ENCODE assay signal across 22 cellular contexts in the genomic region with DNA sequence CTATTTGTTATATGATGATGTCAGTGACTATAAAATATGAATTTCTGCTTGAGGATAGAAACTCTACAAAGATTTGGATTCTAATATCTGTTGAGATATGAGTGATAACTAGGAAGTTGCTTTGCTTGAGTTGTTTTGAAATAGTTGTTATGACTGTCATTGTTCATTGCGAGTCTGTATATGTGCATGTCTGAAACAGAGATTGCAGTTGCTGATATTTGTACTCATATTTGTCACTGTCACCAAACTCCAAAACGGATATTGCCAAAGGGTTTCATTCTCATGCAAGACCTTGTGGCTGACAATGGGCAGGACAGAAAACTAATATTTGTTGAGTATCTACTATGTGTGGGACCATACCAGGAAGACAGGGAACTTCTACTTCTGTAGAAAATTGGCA.
DNase-seq lines count a peak whose midpoint lies in the region; ATAC-seq and TF ChIP-seq lines count a peak whose summit lies in the region.
"Had no signal": no experiment of that assay in that cellular context is flagged by ENCODE, and none has a peak within 500 bp of the region (broad histone marks: within the 10 kb centered on the region; RNA-seq: fewer than 3 reads in every experiment).

No MANE protein-coding gene starts in this region.

- no peaks in the 10 kb centered on the region for H3K9me3 Mint-ChIP-seq in activated CD4-positive, alpha-beta T cell treated with anti-CD3 and anti-CD28 coated beads for 36 hours (ENCODE audit: low read depth)
- no peaks in the 10 kb centered on the region for H3K9me3 Mint-ChIP-seq in activated CD4-positive, alpha-beta T cell treated with anti-CD3 and anti-CD28 coated beads, Interleukin-2, amount 10 ng/mL, durations not matched to agents 7 days and 5 days
- peaks cover 5% of the 10 kb centered on the region for H3K9me3 Mint-ChIP-seq in type B pancreatic cell
- peaks cover 0 to 11% (median 2%) of the 10 kb centered on the region in 11 donors for H3K9me3 Mint-ChIP-seq in naive thymus-derived CD4-positive, alpha-beta T cell

- 82 to 89% methylated on average over 2 of the region's 2 CpGs for WGBS in transverse colon (ENCODE audit: low coverage in 1 of 2), 2 donors

- peaks cover 2% of the 10 kb centered on the region for H3K27me3 Mint-ChIP-seq in activated CD4-positive, alpha-beta T cell treated with anti-CD3 and anti-CD28 coated beads for 36 hours
- H3K27me3 Mint-ChIP-seq in activated CD4-positive, alpha-beta T cell treated with anti-CD3 and anti-CD28 coated beads, Interleukin-2, amount 10 ng/mL, durations not matched to agents 7 days and 5 days: peaks cover 2% of the 10 kb centered on the region
- H3K27me3 Mint-ChIP-seq in type B pancreatic cell: peaks cover 30% of the 10 kb centered on the region
- H3K27me3 Mint-ChIP-seq in naive thymus-derived CD4-positive, alpha-beta T cell: peaks cover 0 to 15% (median 0%) of the 10 kb centered on the region in 5 donors
- H3K27me3 Mint-ChIP-seq: dendritic cell treated with granulocyte-macrophage colony-stimulating factor and Interleukin-4, amounts not matched to agents 40 ng/mL and 50 ng/mL, for 4 days had no signal

- H3K27ac ChIP-seq in naive thymus-derived CD4-positive, alpha-beta T cell (ENCODE audit: low read depth, low read length): no peak overlapping the region
- H3K27ac ChIP-seq in transverse colon: no peak overlapping the region
- H3K27ac ChIP-seq: body of pancreas, psoas muscle had no signal

- H3K4me1 ChIP-seq in naive thymus-derived CD4-positive, alpha-beta T cell (ENCODE audit: control insufficient read depth in 2 of 2, insufficient read depth in 2 of 2, low read length in 2 of 2): no peaks in the 10 kb centered on the region
- no peaks in the 10 kb centered on the region for H3K4me1 ChIP-seq in transverse colon
- H3K4me1 ChIP-seq: psoas muscle had no signal

- no peaks in the 10 kb centered on the region for H3K9me3 ChIP-seq in naive thymus-derived CD4-positive, alpha-beta T cell (ENCODE audit: control insufficient read depth in 2 of 3, low read length in 3 of 3)
- H3K9me3 ChIP-seq in transverse colon: no peaks in the 10 kb centered on the region
- H3K9me3 ChIP-seq: body of pancreas, psoas muscle had no signal

- in situ Hi-C loops in transverse colon (cut with MboI; ENCODE audit: low pct_ligation_motif_present in 1 of 4, low pct_unique_long_range_greater_than_20kb in 1 of 4, low sequenced_read_pairs in 3 of 4): no loop called here

- TF ChIP-seq EP300 in transverse colon (IDR thresholded peaks at IDR 0.05; ENCODE audit: low read depth): no peak

- no peak for DNase-seq in activated CD4-positive, alpha-beta T cell treated with anti-CD3 and anti-CD28 coated beads for 36 hours
- no peak for DNase-seq in activated CD4-positive, alpha-beta T cell treated with anti-CD3 and anti-CD28 coated beads, Interleukin-2, amount 10 ng/mL, durations not matched to agents 7 days and 5 days
- DNase-seq in type B pancreatic cell (ENCODE audit: extremely low spot score, unreplicated experiment): no peak
- no peak for DNase-seq in naive thymus-derived CD4-positive, alpha-beta T cell
- no peak for DNase-seq in transverse colon
- DNase-seq: activated naive CD4-positive, alpha-beta T cell treated with Interleukin-2 at 50 U/mL for 16 hours; body of pancreas; C1 segment of cervical spinal cord; erythroblast; naive thymus-derived CD8-positive, alpha-beta T cell; NCI-H1092; NCI-H226; psoas muscle; stimulated activated CD4-positive, alpha-beta T cell treated with anti-CD3 and anti-CD28 coated beads, Interleukin-12 subunit alpha, Interleukin-12 subunit beta, amount 100 ng/mL, for 4 hours had no signal

- POLR2A ChIA-PET in activated CD4-positive, alpha-beta T cell treated with anti-CD3 and anti-CD28 coated beads for 36 hours (lab: Charles Lee): no interaction called here
- POLR2A ChIA-PET in activated CD4-positive, alpha-beta T cell treated with anti-CD3 and anti-CD28 coated beads, Interleukin-2, amount 10 ng/mL, durations not matched to agents 7 days and 5 days (lab: Charles Lee): no interaction called here
- POLR2A ChIA-PET in naive thymus-derived CD4-positive, alpha-beta T cell (lab: Charles Lee): no interaction called here

- H3K4me1 Mint-ChIP-seq in activated CD4-positive, alpha-beta T cell treated with anti-CD3 and anti-CD28 coated beads for 36 hours: peaks cover 2% of the 10 kb centered on the region
- no peaks in the 10 kb centered on the region for H3K4me1 Mint-ChIP-seq in activated CD4-positive, alpha-beta T cell treated with anti-CD3 and anti-CD28 coated beads, Interleukin-2, amount 10 ng/mL, durations not matched to agents 7 days and 5 days
- peaks cover 18% of the 10 kb centered on the region for H3K4me1 Mint-ChIP-seq in type B pancreatic cell (ENCODE audit: unreplicated experiment)
- H3K4me1 Mint-ChIP-seq in naive thymus-derived CD4-positive, alpha-beta T cell: no peaks in the 10 kb centered on the region
- H3K4me1 Mint-ChIP-seq: IgD-negative memory B cell had no signal

- H3K27ac Mint-ChIP-seq in activated CD4-positive, alpha-beta T cell treated with anti-CD3 and anti-CD28 coated beads for 36 hours: no peak overlapping the region
- no peak overlapping the region for H3K27ac Mint-ChIP-seq in activated CD4-positive, alpha-beta T cell treated with anti-CD3 and anti-CD28 coated beads, Interleukin-2, amount 10 ng/mL, durations not matched to agents 7 days and 5 days
- H3K27ac Mint-ChIP-seq in type B pancreatic cell: peak overlapping the region; percentile 35
- no peak overlapping the region for H3K27ac Mint-ChIP-seq in naive thymus-derived CD4-positive, alpha-beta T cell
- H3K27ac Mint-ChIP-seq: dendritic cell treated with granulocyte-macrophage colony-stimulating factor and Interleukin-4, amounts not matched to agents 40 ng/mL and 50 ng/mL, for 4 days; IgD-negative memory B cell; naive thymus-derived CD8-positive, alpha-beta T cell had no signal

- H3K4me3 Mint-ChIP-seq in activated CD4-positive, alpha-beta T cell treated with anti-CD3 and anti-CD28 coated beads for 36 hours: no peak overlapping the region
- H3K4me3 Mint-ChIP-seq in activated CD4-positive, alpha-beta T cell treated with anti-CD3 and anti-CD28 coated beads, Interleukin-2, amount 10 ng/mL, durations not matched to agents 7 days and 5 days: no peak overlapping the region
- peak overlapping the region; percentile 5 for H3K4me3 Mint-ChIP-seq in type B pancreatic cell
- H3K4me3 Mint-ChIP-seq in naive thymus-derived CD4-positive, alpha-beta T cell: no peak overlapping the region
- H3K4me3 Mint-ChIP-seq: dendritic cell treated with granulocyte-macrophage colony-stimulating factor and Interleukin-4, amounts not matched to agents 40 ng/mL and 50 ng/mL, for 4 days; IgD-negative memory B cell; naive thymus-derived CD8-positive, alpha-beta T cell had no signal

- CTCF ChIA-PET in activated CD4-positive, alpha-beta T cell treated with anti-CD3 and anti-CD28 coated beads for 36 hours (lab: Charles Lee): interaction anchor here (0.5 to 1.2 kb wide), 3 partner anchors 11 to 770 kb away, joined by 3 to 4 read pairs (median 4); no protein-coding TSS in a partner anchor
- CTCF ChIA-PET in activated CD4-positive, alpha-beta T cell treated with anti-CD3 and anti-CD28 coated beads, Interleukin-2, amount 10 ng/mL, durations not matched to agents 7 days and 5 days (lab: Charles Lee): interaction anchor here (0.6 kb wide), 1 partner anchor 74 kb away, joined by 3 read pairs; no protein-coding TSS in a partner anchor
- CTCF ChIA-PET in naive thymus-derived CD4-positive, alpha-beta T cell (lab: Charles Lee): no interaction called here

- H3K36me3 ChIP-seq in naive thymus-derived CD4-positive, alpha-beta T cell (ENCODE audit: control insufficient read depth in 2 of 3, insufficient read depth in 3 of 3, low read length in 3 of 3): no peaks in the 10 kb centered on the region
- no peaks in the 10 kb centered on the region for H3K36me3 ChIP-seq in transverse colon

- TF ChIP-seq CTCF in type B pancreatic cell (conservative IDR thresholded peaks at IDR 0.05) (no peak), transverse colon (IDR thresholded peaks at IDR 0.05) (no peak)

- no peaks in the 10 kb centered on the region for H3K27me3 ChIP-seq in naive thymus-derived CD4-positive, alpha-beta T cell (ENCODE audit: control insufficient read depth in 2 of 2, insufficient read depth in 2 of 2, low read length in 2 of 2)
- no peaks in the 10 kb centered on the region for H3K27me3 ChIP-seq in transverse colon

- no peaks in the 10 kb centered on the region for H3K36me3 Mint-ChIP-seq in activated CD4-positive, alpha-beta T cell treated with anti-CD3 and anti-CD28 coated beads for 36 hours (ENCODE audit: low read depth)
- no peaks in the 10 kb centered on the region for H3K36me3 Mint-ChIP-seq in activated CD4-positive, alpha-beta T cell treated with anti-CD3 and anti-CD28 coated beads, Interleukin-2, amount 10 ng/mL, durations not matched to agents 7 days and 5 days (ENCODE audit: low read depth)
- H3K36me3 Mint-ChIP-seq in type B pancreatic cell: peaks cover 8% of the 10 kb centered on the region
- H3K36me3 Mint-ChIP-seq in naive thymus-derived CD4-positive, alpha-beta T cell: no peaks in the 10 kb centered on the region

- peak; percentile 33 for ATAC-seq in activated CD4-positive, alpha-beta T cell treated with anti-CD3 and anti-CD28 coated beads for 36 hours
- peak; percentile 78 for ATAC-seq in HG02610 (IDR thresholded peaks at IDR 0.05; ENCODE audit: unreplicated experiment)
- ATAC-seq in HG03469 (IDR thresholded peaks at IDR 0.05; ENCODE audit: unreplicated experiment): peak; percentile 67
- ATAC-seq in naive thymus-derived CD4-positive, alpha-beta T cell: no peak
- ATAC-seq in HG03025 (IDR thresholded peaks at IDR 0.05; ENCODE audit: low FRiP score, unreplicated experiment): no peak
- ATAC-seq: body of pancreas; HCT116; naive thymus-derived CD8-positive, alpha-beta T cell; Panc1; psoas muscle had no signal

- no peak overlapping the region for H3K4me3 ChIP-seq in naive thymus-derived CD4-positive, alpha-beta T cell (ENCODE audit: low read length)
- no peak overlapping the region for H3K4me3 ChIP-seq in transverse colon
- H3K4me3 ChIP-seq: body of pancreas, lung, psoas muscle had no signal

- no peak for TF ChIP-seq POLR2A in transverse colon (IDR thresholded peaks at IDR 0.05)

- intact Hi-C loops in activated CD4-positive, alpha-beta T cell treated with anti-CD3 and anti-CD28 coated beads for 36 hours (cut with DNase I, micrococcal nuclease): no loop called here
- intact Hi-C loops in naive thymus-derived CD4-positive, alpha-beta T cell (cut with micrococcal nuclease): no loop called here
- intact Hi-C loops in transverse colon (cut with DNase I; ENCODE audit: low total_unique reads): no loop called here

Comparison
In these comparisons a context has a peak if more than half of its experiments do, and no peak if none do; other contexts are left out.
1. ATAC-seq: peak in activated CD4-positive, alpha-beta T cell treated with anti-CD3 and anti-CD28 coated beads for 36 hours (single experiment), HG02610 (single experiment) and HG03469 (single experiment); none in naive thymus-derived CD4-positive, alpha-beta T cell (single experiment) and HG03025 (single experiment).